Comparison of ENCODE assay signal across 8 cellular contexts in the genomic region with DNA sequence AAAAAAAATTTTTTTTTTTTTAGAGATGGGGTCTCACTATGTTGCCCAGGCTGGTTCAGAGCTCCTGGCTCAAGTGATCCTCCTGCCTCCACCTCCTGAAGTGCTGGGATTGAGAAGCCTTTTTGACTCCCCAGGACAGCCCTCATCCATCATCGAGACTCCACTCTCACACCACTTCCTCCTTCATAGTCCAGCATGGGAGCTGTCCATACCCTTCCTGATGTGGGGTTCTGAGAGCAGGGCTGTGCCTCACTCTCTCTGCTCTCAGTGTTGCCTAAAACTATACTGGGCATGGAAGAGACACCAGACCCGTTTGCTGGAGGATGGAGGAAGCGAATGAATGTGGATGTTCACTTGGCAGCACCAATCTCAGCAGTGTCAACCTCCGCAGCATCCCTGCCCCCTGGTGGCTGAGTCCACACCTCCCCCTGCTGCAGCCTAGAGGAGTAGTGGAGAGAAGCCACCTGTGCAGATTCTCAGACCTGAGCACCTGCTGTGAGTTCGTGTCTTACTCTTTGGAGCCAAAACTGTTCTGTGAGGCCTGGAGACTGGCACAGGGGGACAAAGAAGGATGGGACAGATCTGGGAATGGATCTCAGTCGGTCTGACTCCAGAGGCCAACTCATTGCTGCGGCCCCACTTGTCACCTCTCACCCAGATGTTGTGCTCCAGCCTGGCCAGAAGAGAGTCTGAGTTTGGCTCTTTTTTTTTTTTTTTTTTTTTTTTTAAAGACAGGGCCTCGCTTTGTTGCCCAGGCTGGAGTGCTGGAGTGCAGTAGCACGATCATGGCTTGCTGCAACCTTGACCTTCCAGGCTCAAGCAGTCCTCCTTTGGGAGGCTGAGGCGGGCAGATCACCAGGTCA. TPM values are rescaled to one million over a fixed set of nuclear protein-coding genes. Genes with fewer than 3 reads are reported as not detected.
DNase-seq lines count a peak whose midpoint lies in the region; ATAC-seq and TF ChIP-seq lines count a peak whose summit lies in the region.

No MANE protein-coding gene starts in this region.

- H3K4me3 ChIP-seq in OCI-LY3 (ENCODE audit: low read length) = peak overlapping the region; percentile 66
- H3K4me3 ChIP-seq in foreskin fibroblast (ENCODE audit: low read depth in 1 of 2, low read length in 2 of 2) = no peak overlapping the region

- H3K9ac ChIP-seq in OCI-LY3 (ENCODE audit: low read length) = no peak overlapping the region

- peak overlapping the region; percentile 92; the same call in 1 of the 2 replicates for H2AFZ ChIP-seq in OCI-LY3 (ENCODE audit: low read depth, low read length)

- H3K4me2 ChIP-seq in OCI-LY3 (ENCODE audit: low read length) = peak overlapping the region; percentile 84

- no peaks in the 10 kb centered on the region for H3K36me3 ChIP-seq in OCI-LY3 (replicated peaks; ENCODE audit: low read depth, low read length)

- DNase-seq in ELR (ENCODE audit: low read depth) = peak; percentile 78
- peak; percentile 91 for DNase-seq in HT-29 (ENCODE audit: low spot score)
- peak; percentile 55 for DNase-seq in activated T-cell treated with anti-CD3 and anti-CD28 coated beads for 48 hours (ENCODE audit: low read depth)
- peak in 1 of 2 donors; percentile 82 for DNase-seq in foreskin fibroblast
- DNase-seq in posterior cingulate gyrus = peak in 6 of 10 donors; percentile 26 to 88 (median 54)
- no peak for DNase-seq in amniotic stem cell (lab: John Stamatoyannopoulos, UW)

- no peaks in the 10 kb centered on the region for H3K9me3 ChIP-seq in OCI-LY3 (ENCODE audit: insufficient read depth, low read length)

- ATAC-seq in GM21825 (IDR thresholded peaks at IDR 0.05; ENCODE audit: unreplicated experiment) = no peak

- peaks cover 21% of the 10 kb centered on the region for H3K4me1 ChIP-seq in OCI-LY3 (ENCODE audit: low read length)

- intact Hi-C loops in posterior cingulate gyrus (cut with DNase I) = loop anchor here (2.0 kb wide), 1 partner anchor 29 kb away; no protein-coding TSS in a partner anchor

- no peaks in the 10 kb centered on the region for H3K79me2 ChIP-seq in OCI-LY3 (ENCODE audit: low read length)

- H3K27ac ChIP-seq in OCI-LY3 (ENCODE audit: low read length) = no peak overlapping the region

- no peaks in the 10 kb centered on the region for H4K20me1 ChIP-seq in OCI-LY3 (ENCODE audit: insufficient read depth, low read length)

- H3K27me3 ChIP-seq in OCI-LY3 (ENCODE audit: low read depth, low read length) = no peaks in the 10 kb centered on the region

- TF ChIP-seq CTCF in OCI-LY3 (IDR thresholded peaks at IDR 0.05; ENCODE audit: low read depth, low read length) (peak; percentile 74), foreskin fibroblast (IDR thresholded peaks at IDR 0.05; ENCODE audit: low read depth, low read length) (peak; percentile 96)

RNA-seq across cellular contexts. Expression of gene TINAGL1, which starts 17.7 kb away (rescaled TPM):
- 596 and 628 TPM in 2 replicates for total RNA-seq in HT-29 (2014; rRNA removed; shearing (Covaris generic))

RNA-seq across cellular contexts. Expression of gene HCRTR1, which starts 23.5 kb away (rescaled TPM):
- total RNA-seq in HT-29 (2014; rRNA removed; shearing (Covaris generic)) = not detected in 2 replicates

RNA-seq across cellular contexts. Expression of gene PEF1, which starts 50.7 kb away (rescaled TPM):
- 114 and 119 TPM in 2 replicates for total RNA-seq in HT-29 (2014; rRNA removed; shearing (Covaris generic))
